Comparison of ENCODE assay signal across 20 cellular contexts in genomic region chr7:157983442-157984137, GRCh38.
"Had no signal": no experiment of that assay in that cellular context is flagged by ENCODE, and none has a peak within 500 bp of the region (broad histone marks: within the 10 kb centered on the region; RNA-seq: fewer than 3 reads in every experiment).

No MANE protein-coding gene starts in this region.

- H3K36me3 Mint-ChIP-seq: activated naive CD8-positive, alpha-beta T cell; memory B cell; stimulated activated memory B cell treated with anti-CD40 and anti-IgM and Interleukin-4, amounts not matched to agents 10 μg/mL and 1 μg/mL and 100 μg/mL, for 72 hours had no signal

- H3K4me1 Mint-ChIP-seq: stimulated activated memory B cell treated with anti-CD40 and anti-IgM and Interleukin-4, amounts not matched to agents 10 μg/mL and 1 μg/mL and 100 μg/mL, for 72 hours had no signal

- ATAC-seq: gastrocnemius medialis; left ventricle myocardium superior; mucosa of descending colon; pancreas; right lobe of liver; stimulated activated memory B cell treated with anti-CD40 and anti-IgM and Interleukin-4, amounts not matched to agents 10 μg/mL and 1 μg/mL and 100 μg/mL, for 72 hours had no signal

- H3K27me3 Mint-ChIP-seq: memory B cell; naive B cell; stimulated activated memory B cell treated with anti-CD40 and anti-IgM and Interleukin-4, amounts not matched to agents 10 μg/mL and 1 μg/mL and 100 μg/mL, for 72 hours had no signal

- H3K4me3 Mint-ChIP-seq: activated naive CD8-positive, alpha-beta T cell; memory B cell; naive B cell; stimulated activated memory B cell treated with anti-CD40 and anti-IgM and Interleukin-4, amounts not matched to agents 10 μg/mL and 1 μg/mL and 100 μg/mL, for 72 hours had no signal

- DNase-seq: activated CD4-positive, alpha-beta T cell treated with anti-CD3 and anti-CD28 coated beads for 1 hour; activated CD8-positive, alpha-beta memory T cell treated with anti-CD3 and anti-CD28 coated beads for 24 hours; activated CD8-positive, alpha-beta memory T cell treated with anti-CD3 and anti-CD28 coated beads, Interleukin-2, amount 50 U/mL, for 48 hours; activated T-cell treated with anti-CD3 and anti-CD28 coated beads, Interleukin-2, amount 50 U/mL, for 48 hours; cerebellar nuclear complex; cortex of kidney; erythroblast; gastrocnemius medialis; left ventricle myocardium superior; mucosa of descending colon; naive B cell; pancreas; stimulated activated CD4-positive, alpha-beta T cell treated with anti-CD3 and anti-CD28 coated beads, Interleukin-4, amount 100 ng/mL, for 4 hours; T-helper 2 cell; upper lobe of left lung; WERI-Rb-1 had no signal

- H3K27ac Mint-ChIP-seq: activated naive CD8-positive, alpha-beta T cell; memory B cell; naive B cell; stimulated activated memory B cell treated with anti-CD40 and anti-IgM and Interleukin-4, amounts not matched to agents 10 μg/mL and 1 μg/mL and 100 μg/mL, for 72 hours had no signal
